In the genomic region with DNA sequence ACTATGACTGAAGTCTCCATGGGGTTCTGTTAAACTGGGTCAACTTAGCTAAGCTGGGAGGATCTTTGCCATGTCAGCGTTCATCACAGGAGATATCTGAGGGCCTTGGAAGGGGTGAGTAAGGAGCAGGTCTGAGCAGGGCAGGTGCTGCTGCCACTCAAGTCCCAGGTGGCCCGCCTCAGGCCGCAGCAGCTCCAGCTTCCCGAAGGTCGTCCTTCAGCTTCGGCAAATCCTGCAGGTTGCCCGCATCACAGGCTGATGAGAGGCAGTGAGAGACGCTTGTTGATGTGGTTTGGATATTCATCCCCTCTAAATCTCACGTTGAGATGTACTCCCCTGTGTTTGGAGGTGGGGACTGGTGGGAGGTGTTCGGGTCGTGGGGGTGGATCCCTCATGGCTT, we compare ENCODE assay signal across 22 cellular contexts.
"Had no signal": no experiment of that assay in that cellular context is flagged by ENCODE, and none has a peak within 500 bp of the region (broad histone marks: within the 10 kb centered on the region; RNA-seq: fewer than 3 reads in every experiment).

No MANE protein-coding gene starts in this region.

- H3K9me3 ChIP-seq: colonic mucosa, gastrocnemius medialis had no signal

- DNase-seq: colonic mucosa; cortex of kidney; effector CD8-positive, alpha-beta T cell; effector memory CD8-positive, alpha-beta T cell; endodermal cell; erythroblast; esophagus squamous epithelium; foreskin fibroblast; foreskin melanocyte; gastrocnemius medialis; glutamatergic neuron; head of caudate nucleus; heart right ventricle; hippocampal formation; left cardiac atrium; left lung; left ventricle myocardium superior; lower lobe of right lung; mesenchymal stem cell; midbrain had no signal

- ATAC-seq: effector memory CD8-positive, alpha-beta T cell; esophagus mucosa; gastrocnemius medialis; heart right ventricle; left ventricle myocardium superior had no signal

- H3K4me3 ChIP-seq: colonic mucosa, esophagus squamous epithelium, gastrocnemius medialis, heart right ventricle, left lung, lower lobe of right lung had no signal

- H3K4me1 ChIP-seq: colonic mucosa, left lung had no signal

- H3K36me3 ChIP-seq: colonic mucosa, esophagus squamous epithelium, gastrocnemius medialis, heart right ventricle, left lung, lower lobe of right lung had no signal

- H3K27me3 ChIP-seq: colonic mucosa, esophagus squamous epithelium, gastrocnemius medialis, heart right ventricle, left lung had no signal

- H3K27ac ChIP-seq: colonic mucosa, epithelial cell of prostate, esophagus squamous epithelium, gastrocnemius medialis, heart right ventricle, left lung, lower lobe of right lung had no signal
